16 cellular contexts compared by ENCODE assay signal in the genomic region with DNA sequence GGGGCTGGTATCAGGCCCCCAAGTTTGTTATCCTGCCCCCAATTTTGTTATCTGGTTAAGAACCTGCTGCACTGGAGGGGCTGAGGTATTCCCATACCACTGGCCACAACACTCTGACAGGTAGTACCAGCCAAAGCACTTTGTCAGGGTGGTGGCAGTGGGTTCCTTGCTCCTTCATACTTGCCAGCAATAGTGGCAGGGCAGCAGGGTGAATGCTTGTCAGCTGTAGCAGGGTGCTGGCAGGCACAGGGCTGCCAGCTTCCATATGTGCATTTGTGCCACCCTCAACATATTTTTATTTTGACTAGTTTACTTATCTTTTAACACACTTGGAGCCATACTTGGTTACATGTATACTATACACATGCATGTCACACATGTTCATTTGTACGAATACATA.
"Had no signal": no experiment of that assay in that cellular context is flagged by ENCODE, and none has a peak within 500 bp of the region (broad histone marks: within the 10 kb centered on the region; RNA-seq: fewer than 3 reads in every experiment).

No MANE protein-coding gene starts in this region.

- H3K9me3 ChIP-seq: esophagus muscularis mucosa, gastroesophageal sphincter, left lung, lower lobe of right lung, mucosa of descending colon had no signal

- ATAC-seq: foreskin keratinocyte, gastroesophageal sphincter, left lung, lower lobe of right lung had no signal

- DNase-seq: dermis blood vessel endothelial cell; dorsolateral prefrontal cortex; effector CD4-positive, alpha-beta T cell; effector memory CD4-positive, alpha-beta T cell; hippocampal formation; left colon; left lung; lower lobe of right lung; mesenchymal stem cell; naive B cell had no signal

- H3K36me3 ChIP-seq: esophagus muscularis mucosa, gastroesophageal sphincter, heart right ventricle, left lung, lower lobe of right lung had no signal

- H3K4me1 ChIP-seq: esophagus muscularis mucosa, foreskin keratinocyte, gastroesophageal sphincter, left lung, lower lobe of right lung had no signal

- H3K27me3 ChIP-seq: foreskin keratinocyte, gastroesophageal sphincter, heart right ventricle, left lung had no signal

- H3K27ac ChIP-seq: coronary artery, dorsolateral prefrontal cortex, esophagus muscularis mucosa, foreskin keratinocyte, gastroesophageal sphincter, heart right ventricle, left lung, lower lobe of right lung had no signal

- H3K4me3 ChIP-seq: coronary artery, dorsolateral prefrontal cortex, esophagus muscularis mucosa, gastroesophageal sphincter, heart right ventricle, left lung, lower lobe of right lung, mucosa of descending colon had no signal
